Comparison of ENCODE assay signal across 1 cellular context in the genomic region with DNA sequence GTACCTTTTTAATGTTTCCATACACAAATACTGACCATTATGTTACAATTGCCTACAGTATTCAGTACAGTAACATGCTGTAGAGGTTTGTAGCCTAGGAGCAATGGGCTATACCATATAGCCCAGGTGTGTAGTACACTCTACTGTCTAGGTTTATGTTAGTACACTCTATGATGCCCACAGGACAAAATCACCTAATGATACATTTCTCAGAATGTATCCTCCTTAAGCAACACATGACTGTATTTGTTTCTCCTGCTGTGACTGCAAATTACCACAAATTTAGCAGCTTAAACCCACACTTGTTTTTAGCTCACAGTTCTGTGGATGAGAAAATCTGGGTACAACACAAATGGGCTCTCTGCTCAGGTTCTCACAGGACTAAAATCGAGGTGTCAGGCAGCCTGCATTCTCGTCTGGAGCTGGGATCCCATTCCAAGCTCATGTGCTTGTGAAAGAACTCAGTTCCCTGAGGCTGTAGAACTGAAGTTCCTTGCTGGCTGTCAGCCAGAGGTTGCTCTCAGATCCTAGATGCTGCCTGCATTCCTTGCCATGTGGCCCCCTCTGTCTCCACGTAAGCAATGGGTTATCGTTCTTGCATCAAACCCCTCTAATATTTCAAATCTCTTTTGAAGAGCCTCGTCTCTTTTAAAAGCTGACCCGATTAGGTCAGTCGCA.
TF ChIP-seq lines count a peak whose summit lies in the region.

No MANE protein-coding gene starts in this region.

TF ChIP-seq in H1, 55 proteins besides CTCF, POLR2A, EP300 and RAD21 (continued from another document):
- TF ChIP-seq HDAC2 (IDR thresholded peaks at IDR 0.05; ENCODE audit: borderline replicate concordance in 1 of 2, low read depth in 2 of 2, low read length in 2 of 2) (no peak), TBP (IDR thresholded peaks at IDR 0.05; ENCODE audit: low read depth, low read length) (no peak), ASH2L (IDR thresholded peaks at IDR 0.05; ENCODE audit: low read length) (no peak), SP1 (IDR thresholded peaks at IDR 0.05; ENCODE audit: low read depth, low read length) (no peak), PHF8 (conservative IDR thresholded peaks at IDR 0.05; ENCODE audit: low read depth, low read length) (no peak), TCF12 (IDR thresholded peaks at IDR 0.05; ENCODE audit: low read depth, low read length) (no peak), SUZ12 (IDR thresholded peaks at IDR 0.05; ENCODE audit: low read length) (no peak), BRCA1 (IDR thresholded peaks at IDR 0.05; ENCODE audit: low read depth, low read length) (no peak), ATF2 (IDR thresholded peaks at IDR 0.05; ENCODE audit: low read length) (no peak), CBX8 (IDR thresholded peaks at IDR 0.05; ENCODE audit: borderline replicate concordance, low read depth, low read length) (no peak)
- TF ChIP-seq, protein P1, sequence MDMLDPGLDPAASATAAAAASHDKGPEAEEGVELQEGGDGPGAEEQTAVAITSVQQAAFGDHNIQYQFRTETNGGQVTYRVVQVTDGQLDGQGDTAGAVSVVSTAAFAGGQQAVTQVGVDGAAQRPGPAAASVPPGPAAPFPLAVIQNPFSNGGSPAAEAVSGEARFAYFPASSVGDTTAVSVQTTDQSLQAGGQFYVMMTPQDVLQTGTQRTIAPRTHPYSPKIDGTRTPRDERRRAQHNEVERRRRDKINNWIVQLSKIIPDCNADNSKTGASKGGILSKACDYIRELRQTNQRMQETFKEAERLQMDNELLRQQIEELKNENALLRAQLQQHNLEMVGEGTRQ (IDR thresholded peaks at IDR 0.05; ENCODE audit: low read length): no peak
TF ChIP-seq in H1: peak in this region for 0.
